ENCODE assay signal across 10 cellular contexts in genomic region chr1:21292503-21292990, GRCh38. TPM values are rescaled to one million over a fixed set of nuclear protein-coding genes. Genes with fewer than 3 reads are reported as not detected.
A peak's percentile ranks its signal among the peaks of the same experiment; 100 is the strongest.
DNase-seq lines count a peak whose midpoint lies in the region; ATAC-seq and TF ChIP-seq lines count a peak whose summit lies in the region.
"Had no signal": no experiment of that assay in that cellular context is flagged by ENCODE, and none has a peak within 500 bp of the region (broad histone marks: within the 10 kb centered on the region; RNA-seq: fewer than 3 reads in every experiment).

No MANE protein-coding gene starts in this region.

- intact Hi-C loops in CD4-positive, alpha-beta memory T cell (cut with micrococcal nuclease), result loop anchor here (2.0 to 5.0 kb wide), 3 partner anchors 22 to 505 kb away; partner anchors contain the start of gene HP1BP3
- intact Hi-C loops in dendritic cell treated with granulocyte-macrophage colony-stimulating factor and Interleukin-4, amounts not matched to agents 40 ng/mL and 50 ng/mL, for 4 days (cut with micrococcal nuclease), result loop anchor here (5.0 kb wide), 1 partner anchor 40 kb away; no protein-coding TSS in a partner anchor

- peak overlapping the region; percentile 79 to 81 for H3K4me3 ChIP-seq in CD4-positive, alpha-beta memory T cell (ENCODE audit: low read length in 2 of 2)
- H3K4me3 ChIP-seq in parathyroid adenoma (ENCODE audit: low read depth, low read length), result no peak overlapping the region

- H3K79me2 ChIP-seq in parathyroid adenoma, result peaks cover 17% of the 10 kb centered on the region

- no peak overlapping the region for H2AFZ ChIP-seq in parathyroid adenoma

- POLR2A ChIA-PET in CD4-positive, alpha-beta memory T cell (lab: Charles Lee; ENCODE audit: partially characterized antibody), result interaction anchor here (1.2 to 10.9 kb wide), 15 partner anchors 7 to 748 kb away, joined by 5 to 309 read pairs (median 16); partner anchors contain the start of gene HP1BP3

- H3K9me3 ChIP-seq in CD4-positive, alpha-beta memory T cell (ENCODE audit: control insufficient read depth in 1 of 2, low read length in 2 of 2), result no peaks in the 10 kb centered on the region
- no peaks in the 10 kb centered on the region for H3K9me3 ChIP-seq in parathyroid adenoma (ENCODE audit: control insufficient read depth, low read length)

- peak overlapping the region; percentile 86 to 99 (median 94) for H3K4me3 Mint-ChIP-seq in CD4-positive, alpha-beta memory T cell
- no peak overlapping the region for H3K4me3 Mint-ChIP-seq in dendritic cell treated with granulocyte-macrophage colony-stimulating factor and Interleukin-4, amounts not matched to agents 40 ng/mL and 50 ng/mL, for 4 days

- H3K27me3 ChIP-seq in CD4-positive, alpha-beta memory T cell (ENCODE audit: insufficient read depth, low read length), result no peaks in the 10 kb centered on the region
- H3K27me3 ChIP-seq in parathyroid adenoma (ENCODE audit: control insufficient read depth, insufficient read depth, low read length), result no peaks in the 10 kb centered on the region

- H3K9me3 Mint-ChIP-seq in CD4-positive, alpha-beta memory T cell, result peaks cover 0 to 2% (median 0%) of the 10 kb centered on the region in 8 donors
- no peaks in the 10 kb centered on the region for H3K9me3 Mint-ChIP-seq in dendritic cell treated with granulocyte-macrophage colony-stimulating factor and Interleukin-4, amounts not matched to agents 40 ng/mL and 50 ng/mL, for 4 days

- peak overlapping the region; percentile 99 for H3K27ac ChIP-seq in CD4-positive, alpha-beta memory T cell (ENCODE audit: low read depth, low read length)
- H3K27ac ChIP-seq in parathyroid adenoma, result peak overlapping the region; percentile 49

- peaks cover 84% of the 10 kb centered on the region for H3K4me1 ChIP-seq in CD4-positive, alpha-beta memory T cell (ENCODE audit: insufficient read depth, low read length)
- H3K4me1 ChIP-seq in parathyroid adenoma, result peaks cover 9% of the 10 kb centered on the region

- H3K36me3 ChIP-seq in CD4-positive, alpha-beta memory T cell (ENCODE audit: insufficient read depth, low read length), result no peaks in the 10 kb centered on the region
- H3K36me3 ChIP-seq in parathyroid adenoma (ENCODE audit: control insufficient read depth, insufficient read depth, low read length), result no peaks in the 10 kb centered on the region

- H3K9ac ChIP-seq in parathyroid adenoma, result no peak overlapping the region

- CTCF ChIA-PET in CD4-positive, alpha-beta memory T cell (lab: Charles Lee; ENCODE audit: partially characterized antibody), result interaction anchor here (1.0 to 13.0 kb wide), 12 partner anchors 8 to 76 kb away, joined by 3 to 144 read pairs (median 12); no protein-coding TSS in a partner anchor

- TF ChIP-seq CTCF in parathyroid adenoma (IDR thresholded peaks at IDR 0.05), result no peak

- H3K27me3 Mint-ChIP-seq in CD4-positive, alpha-beta memory T cell, result no peaks in the 10 kb centered on the region
- peaks cover 37% of the 10 kb centered on the region for H3K27me3 Mint-ChIP-seq in dendritic cell treated with granulocyte-macrophage colony-stimulating factor and Interleukin-4, amounts not matched to agents 40 ng/mL and 50 ng/mL, for 4 days

- peak overlapping the region; percentile 96 to 100 (median 99) for H3K27ac Mint-ChIP-seq in CD4-positive, alpha-beta memory T cell
- H3K27ac Mint-ChIP-seq in dendritic cell treated with granulocyte-macrophage colony-stimulating factor and Interleukin-4, amounts not matched to agents 40 ng/mL and 50 ng/mL, for 4 days, result peak overlapping the region; percentile 70

- no peak for DNase-seq in CD4-positive, alpha-beta memory T cell
- DNase-seq in SHP77 treated with DMSO at 0.1 percent for 48 hours (lab: John Stamatoyannopoulos, UW), result no peak
- no peak for DNase-seq in NCI-H748 treated with DMSO at 0.1 percent for 48 hours (lab: John Stamatoyannopoulos, UW)
- no peak for DNase-seq in hippocampal formation (lab: John Stamatoyannopoulos, UW)
- DNase-seq: DMS153, NCI-H510A treated with DMSO at 0.1 percent for 48 hours had no signal

- H3K36me3 Mint-ChIP-seq in CD4-positive, alpha-beta memory T cell, result peaks cover 0 to 32% of the 10 kb centered on the region in 2 donors
- no peaks in the 10 kb centered on the region for H3K36me3 Mint-ChIP-seq in dendritic cell treated with granulocyte-macrophage colony-stimulating factor and Interleukin-4, amounts not matched to agents 40 ng/mL and 50 ng/mL, for 4 days (ENCODE audit: low read depth)

- peaks cover 38 to 93% (median 65%) of the 10 kb centered on the region in 4 donors for H3K4me1 Mint-ChIP-seq in CD4-positive, alpha-beta memory T cell
- H3K4me1 Mint-ChIP-seq in dendritic cell treated with granulocyte-macrophage colony-stimulating factor and Interleukin-4, amounts not matched to agents 40 ng/mL and 50 ng/mL, for 4 days (ENCODE audit: low read depth), result peaks cover 63% of the 10 kb centered on the region

- H3K4me2 ChIP-seq in parathyroid adenoma (ENCODE audit: low read length), result no peak overlapping the region

- ATAC-seq in HG03108 (IDR thresholded peaks at IDR 0.05; ENCODE audit: unreplicated experiment) (peak; percentile 8), GM21576 (IDR thresholded peaks at IDR 0.05; ENCODE audit: unreplicated experiment) (no peak)

RNA-seq across cellular contexts. Expression of gene ECE1, which starts 2.3 kb away (rescaled TPM):
- 100 to 1,000 TPM in 1 of 2 experiments, 10 to 100 TPM in 1; 86.0 to 104 TPM for total RNA-seq in CD4-positive, alpha-beta memory T cell
- polyA plus RNA-seq in CD4-positive, alpha-beta memory T cell, result 10 to 100 TPM; 10.0 to 65.2 TPM
